Comparison of ENCODE assay signal across 14 cellular contexts in genomic region chr13:95222733-95223018, GRCh38.
A peak's percentile ranks its signal among the peaks of the same experiment; 100 is the strongest.
DNase-seq lines count a peak whose midpoint lies in the region; ATAC-seq lines count a peak whose summit lies in the region.
"Had no signal": no experiment of that assay in that cellular context is flagged by ENCODE, and none has a peak within 500 bp of the region (broad histone marks: within the 10 kb centered on the region; RNA-seq: fewer than 3 reads in every experiment).

No MANE protein-coding gene starts in this region.

- H4K20me1 ChIP-seq in BLaER1 = no peaks in the 10 kb centered on the region

- H3K9ac ChIP-seq in BLaER1 = no peak overlapping the region

- no peak overlapping the region for H3K27ac ChIP-seq in BLaER1

- H3K4me2 ChIP-seq in BLaER1 = peak overlapping the region; percentile 49
- H3K4me2 ChIP-seq: A549 had no signal

- no peaks in the 10 kb centered on the region for H3K27me3 ChIP-seq in BLaER1

- ATAC-seq in GM19025 (IDR thresholded peaks at IDR 0.05; ENCODE audit: low read depth, unreplicated experiment) (peak; percentile 54), HG02759 (IDR thresholded peaks at IDR 0.05; ENCODE audit: unreplicated experiment) (peak; percentile 40), HG03520 (IDR thresholded peaks at IDR 0.05; ENCODE audit: unreplicated experiment) (peak; percentile 24), left cardiac atrium (no peak), HG03460 (IDR thresholded peaks at IDR 0.05; ENCODE audit: unreplicated experiment) (no peak)
- ATAC-seq: activated T-cell treated with anti-CD3 and anti-CD28 coated beads, Interleukin-2, amount 50 U/mL, for 4 hours had no signal

- no peak overlapping the region for H3K4me3 ChIP-seq in BLaER1
- H3K4me3 ChIP-seq: A549 had no signal

- no peaks in the 10 kb centered on the region for H3K9me3 ChIP-seq in BLaER1
- H3K9me3 ChIP-seq: A549 had no signal

- intact Hi-C loops in left cardiac atrium (cut with DNase I) = no loop called here

- H3K4me1 ChIP-seq in BLaER1 = peaks cover 47% of the 10 kb centered on the region

- no peak for DNase-seq in left cardiac atrium
- DNase-seq in HuH-7.5 (ENCODE audit: low spot score) = no peak
- no peak for DNase-seq in AG20443 (ENCODE audit: low spot score)
- DNase-seq: activated CD4-positive, alpha-beta T cell treated with anti-CD3 and anti-CD28 coated beads, Interleukin-2, amount 50 U/mL, for 4 hours; activated T-cell treated with anti-CD3 and anti-CD28 coated beads, Interleukin-2, amount 50 U/mL, for 4 hours; mesendoderm; SHP77; stimulated activated naive CD4-positive, alpha-beta T cell treated with Interleukin-2 at 50 U/mL for 16 hours had no signal

- 0 out of 2 replicates have a peak, but pooled peaks cover 7% of the 10 kb centered on the region for H3K36me3 ChIP-seq in BLaER1

Comparison
In these comparisons a context has a peak if more than half of its experiments do, and no peak if none do; other contexts are left out.
1. ATAC-seq: peak in GM19025 (single experiment), HG02759 (single experiment) and HG03520 (single experiment); none in left cardiac atrium (0 of 2) and HG03460 (single experiment).